12 cellular contexts compared by ENCODE assay signal in genomic region chr19:38770228-38770950, GRCh38. TPM values are rescaled to one million over a fixed set of nuclear protein-coding genes. Genes with fewer than 3 reads are reported as not detected.
DNase-seq lines count a peak whose midpoint lies in the region; ATAC-seq and TF ChIP-seq lines count a peak whose summit lies in the region.
"Not testable (repeated sequence)": the region's sequence is repeated elsewhere in the genome, so short reads cannot be mapped to it uniquely, and the experiment has no call there.
"Had no signal": no experiment of that assay in that cellular context is flagged by ENCODE, and none has a peak within 500 bp of the region (broad histone marks: within the 10 kb centered on the region; RNA-seq: fewer than 3 reads in every experiment).

No MANE protein-coding gene starts in this region.

- in situ Hi-C loops in GM23248 (cut with MboI), result not testable (repeated sequence)

- H3K27ac ChIP-seq in CD4-positive, alpha-beta T cell (ENCODE audit: low read depth, low read length); GM23248; HL-60 (replicated peaks); psoas muscle: not testable (repeated sequence)
- H3K27ac ChIP-seq in esophagus muscularis mucosa (replicated peaks in 1 of 4), result peak overlapping the region in 3 of 4 donors; percentile 45 to 67 (median 52)
- H3K27ac ChIP-seq in left lung, result peak overlapping the region in 1 of 2 donors; percentile 60
- peak overlapping the region in 2 of 3 donors; percentile 36 to 56 for H3K27ac ChIP-seq in thyroid gland

- intact Hi-C loops in CD4-positive, alpha-beta T cell (cut with DNase I, micrococcal nuclease); esophagus muscularis mucosa (cut with DNase I); left lung (cut with DNase I); psoas muscle (cut with DNase I): not testable (repeated sequence)
- intact Hi-C loops in thyroid gland (cut with DNase I), result loop anchor here (10.0 kb wide), 1 partner anchor 54 kb away; no protein-coding TSS in a partner anchor

- not testable (repeated sequence) for H3K4me1 ChIP-seq in GM23248 (ENCODE audit: insufficient read depth); esophagus muscularis mucosa; left lung; psoas muscle; thyroid gland

- not testable (repeated sequence) for H3F3A ChIP-seq in GM23248 (ENCODE audit: insufficient read depth)

- peak; percentile 21 for ATAC-seq in CD4-positive, alpha-beta T cell (ENCODE audit: poor library complexity)
- peak; percentile 11 for ATAC-seq in activated naive CD8-positive, alpha-beta T cell treated with anti-CD3 and anti-CD28 coated beads, Interleukin-2, amount 50 U/mL, for 24 hours
- ATAC-seq in left lung (peak; percentile 33), psoas muscle (peak; percentile 17 to 46 (median 28))

- H3K27ac Mint-ChIP-seq in CD4-positive, alpha-beta T cell; activated naive CD8-positive, alpha-beta T cell treated with anti-CD3 and anti-CD28 coated beads, Interleukin-2, amount 50 U/mL, for 24 hours: not testable (repeated sequence)

- not testable (repeated sequence) for TF ChIP-seq EP300 in esophagus muscularis mucosa (IDR thresholded peaks at IDR 0.05)

- not testable (repeated sequence) for H3K27me3 Mint-ChIP-seq in CD4-positive, alpha-beta T cell; activated naive CD8-positive, alpha-beta T cell treated with anti-CD3 and anti-CD28 coated beads, Interleukin-2, amount 50 U/mL, for 24 hours

- not testable (repeated sequence) for H3K27me3 ChIP-seq in CD4-positive, alpha-beta T cell (ENCODE audit: control insufficient read depth, insufficient read depth, low read length); GM23248 (replicated peaks; ENCODE audit: insufficient read depth); HL-60 (ENCODE audit: insufficient read depth, poor library complexity, severe bottlenecking); esophagus muscularis mucosa; left lung; psoas muscle (ENCODE audit: insufficient read depth in 3 of 3, low read length in 2 of 3); thyroid gland

- not testable (repeated sequence) for DNase-seq in CD4-positive, alpha-beta T cell; GM23248; HL-60 (ENCODE audit: low read depth in 1 of 2, low spot score in 1 of 2); activated naive CD8-positive, alpha-beta T cell treated with anti-CD3 and anti-CD28 coated beads, Interleukin-2, amount 50 U/mL, for 24 hours; esophagus muscularis mucosa (ENCODE audit: extremely low spot score); left lung; psoas muscle; thyroid gland

- not testable (repeated sequence) for H3K9ac ChIP-seq in GM23248

- not testable (repeated sequence) for H3K4me1 Mint-ChIP-seq in CD4-positive, alpha-beta T cell (ENCODE audit: low read depth); activated naive CD8-positive, alpha-beta T cell treated with anti-CD3 and anti-CD28 coated beads, Interleukin-2, amount 50 U/mL, for 24 hours

- H3K36me3 Mint-ChIP-seq in CD4-positive, alpha-beta T cell (ENCODE audit: low read depth); activated naive CD8-positive, alpha-beta T cell treated with anti-CD3 and anti-CD28 coated beads, Interleukin-2, amount 50 U/mL, for 24 hours (ENCODE audit: low read depth): not testable (repeated sequence)

- not testable (repeated sequence) for H3K36me3 ChIP-seq in GM23248 (ENCODE audit: low read depth); esophagus muscularis mucosa; left lung; psoas muscle (ENCODE audit: insufficient read depth in 1 of 2, low read depth in 1 of 2); thyroid gland

- H3K4me2 ChIP-seq in GM23248 (ENCODE audit: unreplicated experiment), result peak overlapping the region; percentile 35

- H3K9me2 ChIP-seq in GM23248 (ENCODE audit: insufficient read depth), result not testable (repeated sequence)

- not testable (repeated sequence) for TF ChIP-seq POLR2A in esophagus muscularis mucosa (IDR thresholded peaks at IDR 0.05; ENCODE audit: low read depth); thyroid gland (IDR thresholded peaks at IDR 0.05)

- not testable (repeated sequence) for H3K9me3 Mint-ChIP-seq in CD4-positive, alpha-beta T cell; activated naive CD8-positive, alpha-beta T cell treated with anti-CD3 and anti-CD28 coated beads, Interleukin-2, amount 50 U/mL, for 24 hours

- not testable (repeated sequence) for H3K79me2 ChIP-seq in GM23248 (ENCODE audit: insufficient read depth)

- H3K4me3 Mint-ChIP-seq in CD4-positive, alpha-beta T cell; activated naive CD8-positive, alpha-beta T cell treated with anti-CD3 and anti-CD28 coated beads, Interleukin-2, amount 50 U/mL, for 24 hours: not testable (repeated sequence)

- POLR2A ChIA-PET in CD4-positive, alpha-beta T cell (lab: Charles Lee), result interaction anchor here (0.6 to 1.7 kb wide), 16 partner anchors 9 to 367 kb away, joined by 4 to 20 read pairs (median 6); partner anchors contain the start of genes ECH1, EIF3K, FAM98C and HNRNPL

- H3K4me3 ChIP-seq in GM23248 (0 out of 2 replicates have a peak overlapping the region, but pooled peaks have one; percentile 21), HL-60 (replicated peaks; ENCODE audit: insufficient read depth, low read length) (peak overlapping the region; percentile 15; the same call in 1 of the 2 replicates), esophagus muscularis mucosa (peak overlapping the region; percentile 33 to 53 (median 42)), left lung (peak overlapping the region in 1 of 2 donors; percentile 43), psoas muscle (peak overlapping the region; percentile 56), thyroid gland (replicated peaks in 1 of 3) (peak overlapping the region in 1 of 3 donors; percentile 24)

- H2AFZ ChIP-seq in GM23248, result peak overlapping the region; percentile 92

- not testable (repeated sequence) for H4K20me1 ChIP-seq in GM23248 (ENCODE audit: insufficient read depth)

- WGBS in GM23248 (ENCODE audit: low coverage in 1 of 2, low lambda C conversion rate in 2 of 2, missing lambda C conversion rate in 2 of 2), 2 experiments, result 7 to 17% methylated on average over 10 to 14 of the region's 58 CpGs
- WGBS in esophagus muscularis mucosa, result no CpG with 5 or more reads among the region's 58 CpGs
- 0 to 10% methylated on average over 1 to 25 of the region's 58 CpGs; no CpG with 5 or more reads in 1 of the 3 donors for WGBS in psoas muscle, 3 donors
- no CpG with 5 or more reads among the region's 58 CpGs for WGBS in thyroid gland, 2 donors

- TF ChIP-seq CTCF in CD4-positive, alpha-beta T cell (IDR thresholded peaks at IDR 0.05); HL-60 (IDR thresholded peaks at IDR 0.05; ENCODE audit: insufficient read depth, low read length); esophagus muscularis mucosa (IDR thresholded peaks at IDR 0.05); left lung (IDR thresholded peaks at IDR 0.05); psoas muscle (IDR thresholded peaks at IDR 0.05); thyroid gland (IDR thresholded peaks at IDR 0.05): not testable (repeated sequence)

- CTCF ChIA-PET in CD4-positive, alpha-beta T cell (lab: Charles Lee), result interaction anchor here (0.7 to 2.0 kb wide), 18 partner anchors 10 to 367 kb away, joined by 3 to 17 read pairs (median 5); partner anchors contain the start of genes ECH1, FAM98C, MRPS12 and NFKBIB

- H3K9me3 ChIP-seq in CD4-positive, alpha-beta T cell (ENCODE audit: control insufficient read depth, low read length); GM23248 (ENCODE audit: low read depth); esophagus muscularis mucosa; left lung; psoas muscle; thyroid gland: not testable (repeated sequence)

RNA-seq across cellular contexts. Expression of gene LGALS7, which starts 2.9 kb away (rescaled TPM):
- total RNA-seq in CD4-positive, alpha-beta T cell, result not detected
- total RNA-seq in GM23248 (2014; rRNA removed; shearing (Covaris generic)), result not detected in 2 replicates
- polyA plus RNA-seq in GM23248 (2016; fragmentation: Nextera tagmentation; extraction: Ambion mirVana) (not detected in 2 replicates), psoas muscle (not detected)
- total RNA-seq in esophagus muscularis mucosa (not detected), left lung (1 to 10 TPM in 1 of 2 donors, not detected in 1; 1.4 TPM), psoas muscle (not detected), thyroid gland (not detected)
- total RNA-seq: epithelial cell of proximal tubule, osteocyte, urinary bladder had no signal
- polyA plus RNA-seq: AG04450 had no signal

RNA-seq across cellular contexts. Expression of gene LGALS7B, which starts 18.6 kb away (rescaled TPM):
- not detected for total RNA-seq in CD4-positive, alpha-beta T cell
- not detected in 2 replicates for total RNA-seq in GM23248 (2014; rRNA removed; shearing (Covaris generic))
- polyA plus RNA-seq in GM23248 (2016; fragmentation: Nextera tagmentation; extraction: Ambion mirVana) (not detected in 2 replicates), psoas muscle (under 1 TPM in 1 of 3 donors, not detected in 2; 0.91 TPM)
- total RNA-seq in esophagus muscularis mucosa (not detected), left lung (not detected), psoas muscle (not detected), thyroid gland (not detected)
- total RNA-seq: osteocyte had no signal
- polyA plus RNA-seq: AG04450, urinary bladder had no signal

RNA-seq across cellular contexts. Expression of gene CAPN12, which starts 26.1 kb away (rescaled TPM):
- total RNA-seq in CD4-positive, alpha-beta T cell, result 1 to 10 TPM; 1.6 to 2.0 TPM
- 0.11 and 0.89 TPM in 2 replicates for total RNA-seq in GM23248 (2014; rRNA removed; shearing (Covaris generic))
- polyA plus RNA-seq in GM23248 (2016; fragmentation: Nextera tagmentation; extraction: Ambion mirVana), result 0.21 and 0.30 TPM in 2 replicates
- 1 to 10 TPM in 3 of 4 donors, under 1 TPM in 1; 0.83 to 2.1 (median 1.6) TPM for total RNA-seq in esophagus muscularis mucosa
- total RNA-seq in left lung, result 1 to 10 TPM; 1.7 to 4.5 TPM
- under 1 TPM; 0.32 to 0.64 (median 0.52) TPM for total RNA-seq in psoas muscle
- under 1 TPM; 0.27 to 0.35 (median 0.34) TPM for polyA plus RNA-seq in psoas muscle
- total RNA-seq in thyroid gland, result 1 to 10 TPM in 2 of 4 donors, not detected in 2; 1.6 to 2.0 TPM
- total RNA-seq: osteocyte had no signal

RNA-seq across cellular contexts. Expression of gene LGALS4, which starts 42.4 kb away (rescaled TPM):
- 1 to 10 TPM; 2.3 to 3.1 TPM for total RNA-seq in CD4-positive, alpha-beta T cell
- total RNA-seq in GM23248 (2014; rRNA removed; shearing (Covaris generic)), result not detected in 2 replicates
- polyA plus RNA-seq in GM23248 (2016; fragmentation: Nextera tagmentation; extraction: Ambion mirVana), result 0.19 TPM in 1 of 2 replicates, not detected in the other
- total RNA-seq in esophagus muscularis mucosa, result 1 to 10 TPM in 1 of 4 donors, under 1 TPM in 2, not detected in 1; 0.42 to 2.9 (median 0.50) TPM
- 1 to 10 TPM in 1 of 2 donors, under 1 TPM in 1; 0.64 to 1.5 TPM for total RNA-seq in left lung
- total RNA-seq in psoas muscle, result 1 to 10 TPM in 2 of 4 donors, under 1 TPM in 2; 0.62 to 2.0 (median 0.98) TPM
- polyA plus RNA-seq in psoas muscle, result under 1 TPM; 0.31 to 0.77 (median 0.53) TPM
- total RNA-seq in thyroid gland, result 1 to 10 TPM in 2 of 4 donors, not detected in 2; 1.6 TPM
- total RNA-seq: epithelial cell of proximal tubule, osteocyte had no signal
